ENCODE assay signal across 14 cellular contexts in genomic region chr10:63627376-63627775, GRCh38.
DNase-seq lines count a peak whose midpoint lies in the region; ATAC-seq, FAIRE-seq and TF ChIP-seq lines count a peak whose summit lies in the region.
"Had no signal": no experiment of that assay in that cellular context is flagged by ENCODE, and none has a peak within 500 bp of the region (broad histone marks: within the 10 kb centered on the region; RNA-seq: fewer than 3 reads in every experiment).

No MANE protein-coding gene starts in this region.

- H3K4me1 ChIP-seq in Panc1 (ENCODE audit: control insufficient read depth, insufficient read depth, low read length) (peaks cover 36% of the 10 kb centered on the region), hepatocyte (ENCODE audit: insufficient read depth) (peaks cover 24% of the 10 kb centered on the region), smooth muscle cell (ENCODE audit: low read depth) (peaks cover 20% of the 10 kb centered on the region), thyroid gland (peaks cover 14 to 19% of the 10 kb centered on the region in 2 donors)

- BruUV-seq in Panc1 (replicated peaks; lab: Mats Ljungman, UMichigan) = no TSS peak

- POLR2A ChIA-PET in Panc1 (lab: Charles Lee) = no interaction called here

- H3K9me2 ChIP-seq in hepatocyte (replicated peaks; ENCODE audit: insufficient read depth) = no peaks in the 10 kb centered on the region

- H3K9me3 Mint-ChIP-seq in activated T-cell treated with anti-CD3 and anti-CD28 coated beads, Interleukin-2, amount 50 U/mL, for 72 hours = no peaks in the 10 kb centered on the region
- no peaks in the 10 kb centered on the region for H3K9me3 Mint-ChIP-seq in activated T-cell treated with anti-CD3 and anti-CD28 coated beads, Interleukin-2, amount 50 U/mL, for 24 hours

- no peak overlapping the region for H3K9ac ChIP-seq in smooth muscle cell (ENCODE audit: low read depth)

- H3K27ac ChIP-seq in Panc1 (ENCODE audit: low read length) (peak overlapping the region; percentile 99), hepatocyte (peak overlapping the region; percentile 99), smooth muscle cell (ENCODE audit: low read depth) (peak overlapping the region; percentile 99), thyroid gland (peak overlapping the region in 1 of 3 donors; percentile 6)

- TF ChIP-seq CTCF in Panc1 (IDR thresholded peaks at IDR 0.05) = no peak
- TF ChIP-seq CTCF in hepatocyte (IDR thresholded peaks at IDR 0.05; ENCODE audit: poor library complexity) = no peak
- no peak for TF ChIP-seq CTCF in smooth muscle cell (IDR thresholded peaks at IDR 0.05; ENCODE audit: borderline replicate concordance, insufficient read depth, poor library complexity, severe bottlenecking)
- no peak for TF ChIP-seq CTCF in thyroid gland (IDR thresholded peaks at IDR 0.05)

- H3K9me3 ChIP-seq in Panc1 (ENCODE audit: control insufficient read depth, insufficient read depth, low read depth, low read length) = no peaks in the 10 kb centered on the region
- H3K9me3 ChIP-seq in hepatocyte (ENCODE audit: low read depth) = no peaks in the 10 kb centered on the region
- no peaks in the 10 kb centered on the region for H3K9me3 ChIP-seq in smooth muscle cell (replicated peaks; ENCODE audit: low read depth)
- H3K9me3 ChIP-seq in thyroid gland = no peaks in the 10 kb centered on the region
- H3K9me3 ChIP-seq: upper lobe of left lung had no signal

- H3K27me3 ChIP-seq in Panc1 (ENCODE audit: control insufficient read depth, insufficient read depth, low read length) (no peaks in the 10 kb centered on the region), hepatocyte (no peaks in the 10 kb centered on the region), smooth muscle cell (ENCODE audit: low read depth) (no peaks in the 10 kb centered on the region), thyroid gland (no peaks in the 10 kb centered on the region)
- H3K27me3 ChIP-seq: upper lobe of left lung had no signal

- no peak for TF ChIP-seq POLR2A in thyroid gland (IDR thresholded peaks at IDR 0.05)

- H3K36me3 ChIP-seq in Panc1 (ENCODE audit: control insufficient read depth, insufficient read depth, low read length) = no peaks in the 10 kb centered on the region
- H3K36me3 ChIP-seq in hepatocyte (replicated peaks; ENCODE audit: insufficient read depth, low read depth) = no peaks in the 10 kb centered on the region
- H3K36me3 ChIP-seq in smooth muscle cell (ENCODE audit: low read depth) = no peaks in the 10 kb centered on the region
- H3K36me3 ChIP-seq in thyroid gland = no peaks in the 10 kb centered on the region

- peak overlapping the region; percentile 45 for H3K27ac Mint-ChIP-seq in activated T-cell treated with anti-CD3 and anti-CD28 coated beads, Interleukin-2, amount 50 U/mL, for 72 hours
- no peak overlapping the region for H3K27ac Mint-ChIP-seq in activated T-cell treated with anti-CD3 and anti-CD28 coated beads, Interleukin-2, amount 50 U/mL, for 24 hours

- DNase-seq in activated T-cell treated with anti-CD3 and anti-CD28 coated beads, Interleukin-2, amount 50 U/mL, for 72 hours = no peak
- DNase-seq in activated T-cell treated with anti-CD3 and anti-CD28 coated beads, Interleukin-2, amount 50 U/mL, for 24 hours = no peak
- no peak for DNase-seq in Panc1 (ENCODE audit: low read depth, low spot score)
- no peak for DNase-seq in hepatocyte (ENCODE audit: low spot score)
- no peak for DNase-seq in smooth muscle cell (lab: John Stamatoyannopoulos, UW; ENCODE audit: unreplicated experiment)
- DNase-seq in NCI-H82 (lab: John Stamatoyannopoulos, UW) = no peak
- no peak for DNase-seq in thyroid gland
- no peak for DNase-seq in RCC 7860 (ENCODE audit: low spot score)
- DNase-seq: activated CD4-positive, alpha-beta T cell treated with anti-CD3 and anti-CD28 coated beads for 48 hours; activated effector memory CD4-positive, alpha-beta T cell treated with Interleukin-2 at 50 U/mL for 16 hours; caudate nucleus; DMS79; NCI-H1436; upper lobe of left lung had no signal

- H3F3A ChIP-seq in smooth muscle cell (ENCODE audit: low read depth) = peaks cover 15% of the 10 kb centered on the region

- H4K20me1 ChIP-seq in hepatocyte (ENCODE audit: insufficient read depth, poor library complexity, severe bottlenecking) = no peaks in the 10 kb centered on the region
- no peaks in the 10 kb centered on the region for H4K20me1 ChIP-seq in smooth muscle cell (ENCODE audit: low read depth)

- no peak overlapping the region for H2AFZ ChIP-seq in hepatocyte
- peak overlapping the region; percentile 81 for H2AFZ ChIP-seq in smooth muscle cell (ENCODE audit: low read depth)

- whole genome bisulfite sequencing in hepatocyte (ENCODE audit: low lambda C conversion rate, missing lambda C conversion rate) = 83% methylated on average over 9 of the region's 9 CpGs
- 94% methylated on average over 9 of the region's 9 CpGs for WGBS in smooth muscle cell (ENCODE audit: low lambda C conversion rate)
- WGBS in thyroid gland, 2 donors = 78 to 85% methylated on average over 9 of the region's 9 CpGs

- ATAC-seq in activated T-cell treated with anti-CD3 and anti-CD28 coated beads, Interleukin-2, amount 50 U/mL, for 72 hours (replicated peaks in 1 of 2) = no peak
- no peak for ATAC-seq in Panc1

- intact Hi-C loops in Panc1 (cut with micrococcal nuclease; ENCODE audit: unreplicated experiment) (no loop called here), thyroid gland (cut with DNase I) (no loop called here)

- in situ Hi-C loops in Panc1 (cut with HindIII; ENCODE audit: low pct_unique_long_range_greater_than_20kb, low sequenced_read_pairs) = no loop called here

- peaks cover 12% of the 10 kb centered on the region for H3K27me3 Mint-ChIP-seq in activated T-cell treated with anti-CD3 and anti-CD28 coated beads, Interleukin-2, amount 50 U/mL, for 72 hours (ENCODE audit: low read depth)
- no peaks in the 10 kb centered on the region for H3K27me3 Mint-ChIP-seq in activated T-cell treated with anti-CD3 and anti-CD28 coated beads, Interleukin-2, amount 50 U/mL, for 24 hours

- H3K36me3 Mint-ChIP-seq in activated T-cell treated with anti-CD3 and anti-CD28 coated beads, Interleukin-2, amount 50 U/mL, for 72 hours (ENCODE audit: insufficient read depth in 2 of 2) = no peaks in the 10 kb centered on the region
- H3K36me3 Mint-ChIP-seq in activated T-cell treated with anti-CD3 and anti-CD28 coated beads, Interleukin-2, amount 50 U/mL, for 24 hours (ENCODE audit: low read depth) = peaks cover 6% of the 10 kb centered on the region

- H3K79me2 ChIP-seq in hepatocyte = no peaks in the 10 kb centered on the region
- H3K79me2 ChIP-seq in smooth muscle cell (ENCODE audit: low read depth) = no peaks in the 10 kb centered on the region

- CTCF ChIA-PET in Panc1 (lab: Charles Lee) = no interaction called here

- no peak overlapping the region for H3K4me3 Mint-ChIP-seq in activated T-cell treated with anti-CD3 and anti-CD28 coated beads, Interleukin-2, amount 50 U/mL, for 72 hours
- no peak overlapping the region for H3K4me3 Mint-ChIP-seq in activated T-cell treated with anti-CD3 and anti-CD28 coated beads, Interleukin-2, amount 50 U/mL, for 24 hours

- no peak overlapping the region for H3K4me3 ChIP-seq in Panc1 (ENCODE audit: low read depth in 2 of 2, low read length in 2 of 2)
- no peak overlapping the region for H3K4me3 ChIP-seq in hepatocyte
- no peak overlapping the region for H3K4me3 ChIP-seq in smooth muscle cell
- no peak overlapping the region for H3K4me3 ChIP-seq in thyroid gland (replicated peaks in 1 of 3)
- H3K4me3 ChIP-seq: upper lobe of left lung had no signal

- H3K4me1 Mint-ChIP-seq in activated T-cell treated with anti-CD3 and anti-CD28 coated beads, Interleukin-2, amount 50 U/mL, for 72 hours (ENCODE audit: low read depth) = peaks cover 31% of the 10 kb centered on the region
- peaks cover 33% of the 10 kb centered on the region for H3K4me1 Mint-ChIP-seq in activated T-cell treated with anti-CD3 and anti-CD28 coated beads, Interleukin-2, amount 50 U/mL, for 24 hours (ENCODE audit: low read depth)

- FAIRE-seq in RCC 7860 (lab: Jason Lieb, UNC) = no peak

- peak overlapping the region; percentile 84 for H3K4me2 ChIP-seq in hepatocyte
- H3K4me2 ChIP-seq in smooth muscle cell = no peak overlapping the region
